Comparison of ENCODE assay signal across 24 cellular contexts in the genomic region with DNA sequence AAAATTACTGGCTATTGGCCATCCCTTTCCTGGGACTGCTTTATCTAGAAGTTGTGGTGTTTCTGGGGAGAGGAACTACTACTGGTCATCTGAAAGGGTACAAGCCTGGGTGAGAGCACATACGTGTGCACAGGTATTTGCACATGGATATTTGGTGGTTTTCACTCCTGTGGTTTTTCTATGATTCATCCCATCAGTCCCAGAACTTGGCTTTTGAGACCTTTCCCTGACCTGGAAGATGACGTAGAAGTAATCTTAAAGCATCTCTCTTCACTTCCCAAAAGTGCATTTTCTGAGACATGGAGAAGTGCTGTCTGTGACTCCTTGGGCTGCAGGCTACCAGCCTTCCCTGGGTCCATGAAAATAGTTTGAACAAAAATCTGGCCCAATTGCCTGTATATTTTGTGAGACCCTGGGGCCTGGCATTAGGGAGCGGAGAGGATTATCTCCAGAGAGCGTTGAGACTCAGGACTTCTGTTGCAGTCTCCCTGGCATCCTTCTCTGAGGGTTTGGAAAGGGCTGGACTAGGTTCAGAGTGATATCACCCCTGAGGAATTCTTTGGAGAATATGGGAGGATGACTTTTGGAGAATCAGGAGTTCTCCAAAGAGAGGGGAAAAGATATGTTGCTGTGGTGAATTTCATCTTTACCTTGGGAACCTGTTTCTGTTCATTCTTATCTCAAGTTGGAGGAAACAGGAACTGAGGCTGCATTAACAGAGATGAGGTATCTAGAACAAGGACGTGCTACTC.
"Had no signal": no experiment of that assay in that cellular context is flagged by ENCODE, and none has a peak within 500 bp of the region (broad histone marks: within the 10 kb centered on the region; RNA-seq: fewer than 3 reads in every experiment).

No MANE protein-coding gene starts in this region.

- H3K9me3 Mint-ChIP-seq: activated CD4-positive, alpha-beta memory T cell treated with anti-CD3 and anti-CD28 coated beads for 36 hours; activated naive CD4-positive, alpha-beta T cell treated with anti-CD3 and anti-CD28 coated beads, Interleukin-2, amount 50 U/mL, for 24 hours; central memory CD8-positive, alpha-beta T cell; type B pancreatic cell had no signal

- H3K27ac ChIP-seq: adrenal gland, body of pancreas, coronary artery, left lung, neutrophil had no signal

- H3K27me3 ChIP-seq: adrenal gland, body of pancreas, left lung, neutrophil had no signal

- H3K27ac Mint-ChIP-seq: activated CD4-positive, alpha-beta memory T cell treated with anti-CD3 and anti-CD28 coated beads for 36 hours; activated CD4-positive, alpha-beta T cell treated with anti-CD3 and anti-CD28 coated beads for 36 hours; activated naive CD4-positive, alpha-beta T cell treated with anti-CD3 and anti-CD28 coated beads, Interleukin-2, amount 50 U/mL, for 24 hours; naive thymus-derived CD4-positive, alpha-beta T cell; type B pancreatic cell had no signal

- H3K4me3 Mint-ChIP-seq: activated CD4-positive, alpha-beta memory T cell treated with anti-CD3 and anti-CD28 coated beads for 36 hours; activated CD4-positive, alpha-beta T cell treated with anti-CD3 and anti-CD28 coated beads for 36 hours; activated naive CD4-positive, alpha-beta T cell treated with anti-CD3 and anti-CD28 coated beads, Interleukin-2, amount 50 U/mL, for 24 hours; central memory CD8-positive, alpha-beta T cell; naive thymus-derived CD4-positive, alpha-beta T cell; type B pancreatic cell had no signal

- H3K4me3 ChIP-seq: adrenal gland, body of pancreas, coronary artery, left lung, mucosa of descending colon had no signal

- H3K4me1 ChIP-seq: adrenal gland, left lung had no signal

- H3K36me3 Mint-ChIP-seq: activated CD4-positive, alpha-beta memory T cell treated with anti-CD3 and anti-CD28 coated beads for 36 hours; activated naive CD4-positive, alpha-beta T cell treated with anti-CD3 and anti-CD28 coated beads, Interleukin-2, amount 50 U/mL, for 24 hours; naive thymus-derived CD4-positive, alpha-beta T cell; type B pancreatic cell had no signal

- ATAC-seq: activated CD4-positive, alpha-beta T cell treated with anti-CD3 and anti-CD28 coated beads for 36 hours; body of pancreas; left lung; mucosa of descending colon; naive thymus-derived CD4-positive, alpha-beta T cell; SK-N-SH treated with all-trans-retinoic acid at 6 μM for 48 hours had no signal

- DNase-seq: activated CD4-positive, alpha-beta memory T cell treated with anti-CD3 and anti-CD28 coated beads for 36 hours; activated CD4-positive, alpha-beta T cell treated with anti-CD3 and anti-CD28 coated beads for 36 hours; activated CD8-positive, alpha-beta memory T cell treated with anti-CD3 and anti-CD28 coated beads, Interleukin-2, amount 50 U/mL, for 4 hours; activated effector memory CD4-positive, alpha-beta T cell treated with anti-CD3 and anti-CD28 coated beads, Interleukin-2, amount 50 U/mL, for 16 hours; activated T-cell treated with anti-CD3 and anti-CD28 coated beads, Interleukin-2, amount 50 U/mL, for 48 hours; adrenal gland; body of pancreas; effector CD4-positive, alpha-beta T cell; left lung; mammary epithelial cell; mucosa of descending colon; naive thymus-derived CD4-positive, alpha-beta T cell; small intestine; stimulated activated CD4-positive, alpha-beta T cell treated with anti-CD3 and anti-CD28 coated beads, Interleukin-4, amount 100 ng/mL, for 24 hours; stimulated activated naive CD4-positive, alpha-beta T cell treated with Interleukin-2 at 50 U/mL for 16 hours; T-helper 1 cell; T1000 had no signal

- H3K27me3 Mint-ChIP-seq: type B pancreatic cell had no signal

- FAIRE-seq: keratinocyte, small intestine had no signal

- H3K9me3 ChIP-seq: adrenal gland, body of pancreas, left lung, mucosa of descending colon, neutrophil had no signal

- H3K4me1 Mint-ChIP-seq: activated CD4-positive, alpha-beta T cell treated with anti-CD3 and anti-CD28 coated beads for 36 hours; activated naive CD4-positive, alpha-beta T cell treated with anti-CD3 and anti-CD28 coated beads, Interleukin-2, amount 50 U/mL, for 24 hours; central memory CD8-positive, alpha-beta T cell; naive thymus-derived CD4-positive, alpha-beta T cell had no signal

- H3K36me3 ChIP-seq: adrenal gland, left lung, neutrophil had no signal
